In genomic region chr9:129301941-129302340, GRCh38 we compare ENCODE assay signal across 27 cellular contexts.
DNase-seq lines count a peak whose midpoint lies in the region; ATAC-seq, FAIRE-seq and TF ChIP-seq lines count a peak whose summit lies in the region.
"Had no signal": no experiment of that assay in that cellular context is flagged by ENCODE, and none has a peak within 500 bp of the region (broad histone marks: within the 10 kb centered on the region; RNA-seq: fewer than 3 reads in every experiment).

No MANE protein-coding gene starts in this region.

- TF ChIP-seq RAD21 in A549 (conservative IDR thresholded peaks at IDR 0.05 in 1 of 2, IDR thresholded peaks at IDR 0.05 in 1 of 2), result no peak

- no peak overlapping the region for H3K4me2 ChIP-seq in A549
- H3K4me2 ChIP-seq: BLaER1 treated with 17β-estradiol and CSF1 and Interleukin-3, amounts not matched to agents 10 nM and 100 nM had no signal

- H3K4me1 ChIP-seq in A549, result no peaks in the 10 kb centered on the region
- no peaks in the 10 kb centered on the region for H3K4me1 ChIP-seq in HEK293 (ENCODE audit: control insufficient read depth, insufficient read depth, low read length)
- H3K4me1 ChIP-seq in thyroid gland, result no peaks in the 10 kb centered on the region
- no peaks in the 10 kb centered on the region for H3K4me1 ChIP-seq in right atrium auricular region
- H3K4me1 ChIP-seq: BE2C; BLaER1 treated with 17β-estradiol and CSF1 and Interleukin-3, amounts not matched to agents 10 nM and 100 nM had no signal

- DNase-seq in A549 (ENCODE audit: low read depth in 1 of 2, low spot score in 1 of 2) (no peak), amniotic epithelial cell (ENCODE audit: low read depth) (peak; percentile 14), choroid plexus epithelial cell (ENCODE audit: low read depth) (peak; percentile 16), thyroid gland (no peak), right atrium auricular region (ENCODE audit: low spot score) (no peak), NCI-H1694 (lab: John Stamatoyannopoulos, UW) (no peak), HPDE6-E6E7 (ENCODE audit: extremely low spot score) (no peak)
- DNase-seq: ACHN; AML-193; BE2C; CD4-positive, alpha-beta T cell; CD8-positive, alpha-beta memory T cell; DMS 273 treated with DMSO at 0.1 percent for 48 hours; DMS79; EL; GDM1; GM23248; H7; HCEC 1CT; HFFc6 had no signal

- H3K4me3 ChIP-seq in A549, result no peak overlapping the region
- H3K4me3 ChIP-seq in HEK293 (ENCODE audit: low read depth, low read length), result no peak overlapping the region
- no peak overlapping the region for H3K4me3 ChIP-seq in choroid plexus epithelial cell (ENCODE audit: low read depth, low read length)
- no peak overlapping the region for H3K4me3 ChIP-seq in thyroid gland (replicated peaks in 1 of 3)
- H3K4me3 ChIP-seq in right atrium auricular region, result no peak overlapping the region
- H3K4me3 ChIP-seq: BLaER1 treated with 17β-estradiol and CSF1 and Interleukin-3, amounts not matched to agents 10 nM and 100 nM; GM23248 had no signal

- TF ChIP-seq EP300 in A549 (IDR thresholded peaks at IDR 0.05), result no peak

- FAIRE-seq in A549 (lab: Jason Lieb, UNC), result no peak
- FAIRE-seq: A204.1, D721Med, GM12891, GM19239, H1 had no signal

- peaks cover 38% of the 10 kb centered on the region for H3K9me3 ChIP-seq in A549
- H3K9me3 ChIP-seq in HEK293 (ENCODE audit: control insufficient read depth, insufficient read depth, low read depth, low read length), result no peaks in the 10 kb centered on the region
- H3K9me3 ChIP-seq in thyroid gland, result no peaks in the 10 kb centered on the region
- H3K9me3 ChIP-seq in right atrium auricular region, result peaks cover 0 to 4% of the 10 kb centered on the region in 2 donors

- H3K36me3 ChIP-seq in HEK293 (ENCODE audit: control insufficient read depth in 2 of 2, insufficient read depth in 1 of 2, low read length in 2 of 2), result no peaks in the 10 kb centered on the region
- no peaks in the 10 kb centered on the region for H3K36me3 ChIP-seq in thyroid gland
- no peaks in the 10 kb centered on the region for H3K36me3 ChIP-seq in right atrium auricular region
- H3K36me3 ChIP-seq: BE2C; BLaER1 treated with 17β-estradiol and CSF1 and Interleukin-3, amounts not matched to agents 10 nM and 100 nM had no signal

- TF ChIP-seq POLR2A in A549 (IDR thresholded peaks at IDR 0.05; ENCODE audit: low read length) (no peak), thyroid gland (IDR thresholded peaks at IDR 0.05) (no peak)

- CTCF ChIA-PET in A549 (lab: Yijun Ruan, JAX) (no interaction called here), HEK293 (lab: Yijun Ruan, JAX) (no interaction called here)

- ATAC-seq in A549, result no peak

- POLR2A ChIA-PET in A549 (lab: Yijun Ruan, JAX) (no interaction called here), HEK293 (lab: Yijun Ruan, JAX) (interaction anchor here (0.7 kb wide), 1 partner anchor 466 kb away, joined by 5 read pairs; no protein-coding TSS in a partner anchor)

- H3K27me3 ChIP-seq in thyroid gland (no peaks in the 10 kb centered on the region), right atrium auricular region (no peaks in the 10 kb centered on the region)
- H3K27me3 ChIP-seq: BE2C; BLaER1 treated with 17β-estradiol and CSF1 and Interleukin-3, amounts not matched to agents 10 nM and 100 nM had no signal

- TF ChIP-seq CTCF in A549 (IDR thresholded peaks at IDR 0.05) (no peak), HEK293 (tag by site-specific recombination; IDR thresholded peaks at IDR 0.05) (no peak), choroid plexus epithelial cell (conservative IDR thresholded peaks at IDR 0.05; ENCODE audit: low read depth, low read length) (no peak), thyroid gland (IDR thresholded peaks at IDR 0.05) (no peak), right atrium auricular region (IDR thresholded peaks at IDR 0.05) (no peak)

- WGBS in A549 (ENCODE audit: missing lambda C conversion rate), result 37% methylated on average over 4 of the region's 4 CpGs
- 87 to 88% methylated on average over 4 of the region's 4 CpGs for WGBS in thyroid gland, 2 donors

- H3K27ac ChIP-seq in A549, result no peak overlapping the region
- H3K27ac ChIP-seq in HEK293 (ENCODE audit: extremely low read depth, low read depth, low read length), result no peak overlapping the region
- no peak overlapping the region for H3K27ac ChIP-seq in thyroid gland
- H3K27ac ChIP-seq in right atrium auricular region, result no peak overlapping the region
- H3K27ac ChIP-seq: BLaER1 treated with 17β-estradiol and CSF1 and Interleukin-3, amounts not matched to agents 10 nM and 100 nM; GM23248 had no signal

- intact Hi-C loops in thyroid gland (cut with DNase I), result no loop called here

TF ChIP-seq in A549, 52 proteins besides CTCF, POLR2A, EP300 and RAD21:
- TF ChIP-seq HOXB5 (CRISPR knock-in tag; IDR thresholded peaks at IDR 0.05) (0 out of 2 replicates have a peak, but pooled peaks have one; percentile 26), HES2 (IDR thresholded peaks at IDR 0.05) (no peak)

TF ChIP-seq in HEK293, 187 proteins besides CTCF, POLR2A, EP300 and RAD21:
- no peak for TF ChIP-seq ZBTB11 (tag by site-specific recombination; conservative IDR thresholded peaks at IDR 0.05; ENCODE audit: low read depth)
- TF ChIP-seq SP7 (tag by site-specific recombination; IDR thresholded peaks at IDR 0.05), result no peak
- peak; percentile 89 for TF ChIP-seq SETDB1 (IDR thresholded peaks at IDR 0.05; ENCODE audit: insufficient read length, low read length)
- no peak for TF ChIP-seq ZNF157 (tag by site-specific recombination; IDR thresholded peaks at IDR 0.05)
- TF ChIP-seq ZBTB48 (tag by site-specific recombination; IDR thresholded peaks at IDR 0.05), result no peak
- no peak for TF ChIP-seq ZNF16 (tag by site-specific recombination; IDR thresholded peaks at IDR 0.05; ENCODE audit: low read depth)
- peak; percentile 33; the same call in 1 of the 2 replicates for TF ChIP-seq ZNF549 (tag by site-specific recombination; IDR thresholded peaks at IDR 0.05)
- no peak for TF ChIP-seq ZNF174 (tag by site-specific recombination; IDR thresholded peaks at IDR 0.05)
- TF ChIP-seq ZNF433 (tag by site-specific recombination; IDR thresholded peaks at IDR 0.05; ENCODE audit: low read depth), result no peak
- TF ChIP-seq ATF2 (tag by site-specific recombination; IDR thresholded peaks at IDR 0.05; ENCODE audit: low read depth), result no peak

Comparison
In these comparisons a context has a peak if more than half of its experiments do, and no peak if none do; other contexts are left out.
1. DNase-seq: peak in amniotic epithelial cell (single experiment) and choroid plexus epithelial cell (single experiment); none in A549 (0 of 2), thyroid gland (0 of 2), right atrium auricular region (single experiment), NCI-H1694 (single experiment) and HPDE6-E6E7 (single experiment).